ENCODE assay signal across 8 cellular contexts in genomic region chr5:97162045-97162444, GRCh38. TPM values are rescaled to one million over a fixed set of nuclear protein-coding genes. Genes with fewer than 3 reads are reported as not detected.
A peak's percentile ranks its signal among the peaks of the same experiment; 100 is the strongest.
DNase-seq lines count a peak whose midpoint lies in the region; ATAC-seq, FAIRE-seq and TF ChIP-seq lines count a peak whose summit lies in the region.

No MANE protein-coding gene starts in this region.

- DNase-seq in AG08396 (ENCODE audit: low spot score) (peak; percentile 17), GM12891 (ENCODE audit: insufficient read length, low spot score) (no peak), MG63 (peak; percentile 32), RPMI8226 (peak; percentile 66), GM12878 (ENCODE audit: low read depth, low spot score) (peak; percentile 44), hypothalamus (lab: John Stamatoyannopoulos, UW) (peak in 30 of 51 donors; percentile 0 to 85 (median 34)), small intestine (peak; percentile 82), KG1 (lab: John Stamatoyannopoulos, UW) (no peak)

- TF ChIP-seq EP300 in GM12878 (IDR thresholded peaks at IDR 0.05; ENCODE audit: borderline replicate concordance in 1 of 2, control insufficient read depth in 1 of 2, low read depth in 2 of 2, low read length in 2 of 2), result no peak

- H4K20me1 ChIP-seq in GM12878 (ENCODE audit: control insufficient read depth, insufficient read depth), result no peaks in the 10 kb centered on the region

- no peak for TF ChIP-seq POLR2A in GM12891 (IDR thresholded peaks at IDR 0.05; ENCODE audit: low read depth, low read length)
- TF ChIP-seq POLR2A in GM12878 (IDR thresholded peaks at IDR 0.05; ENCODE audit: low read depth, low read length), result no peak

- TF ChIP-seq RAD21 in GM12878 (IDR thresholded peaks at IDR 0.05; ENCODE audit: insufficient read depth, low read depth, low read length), result peak; percentile 85

- H3K4me2 ChIP-seq in GM12878 (ENCODE audit: control insufficient read depth, insufficient read depth), result no peak overlapping the region

- in situ Hi-C loops in GM12878 (cut with MboI), result loop anchor here (5.0 to 10.0 kb wide), 3 partner anchors 290 to 547 kb away; no protein-coding TSS in a partner anchor

- H2AFZ ChIP-seq in GM12878 (ENCODE audit: control insufficient read depth, low read depth, low read length), result no peak overlapping the region; the same call in 1 of the 2 replicates

- H3K27ac ChIP-seq in GM12878 (ENCODE audit: control insufficient read depth, insufficient read depth), result no peak overlapping the region
- H3K27ac ChIP-seq in small intestine (ENCODE audit: low read depth in 1 of 2, low read length in 1 of 2), result no peak overlapping the region

- WGBS in GM12878 (ENCODE audit: insufficient coverage, insufficient replicate concordance, low lambda C conversion rate, missing lambda C conversion rate), result 25% methylated on average over 4 of the region's 4 CpGs
- WGBS in small intestine, 3 donors, result 20 to 30% (median 21%) methylated on average over 4 of the region's 4 CpGs

- intact Hi-C loops in GM12878 (cut with micrococcal nuclease; ENCODE audit: unreplicated experiment), result loop anchor here (1.0 to 5.0 kb wide), 6 partner anchors 165 to 549 kb away; partner anchors contain the start of genes ERAP1 and LNPEP

- peak; percentile 82 for ATAC-seq in GM12878

- H3K9me3 ChIP-seq in MG63 (peaks cover 13% of the 10 kb centered on the region), GM12878 (replicated peaks; ENCODE audit: control insufficient read depth, insufficient read depth, low read length) (peaks cover 6% of the 10 kb centered on the region), small intestine (ENCODE audit: control insufficient read depth, low read depth) (no peaks in the 10 kb centered on the region)

- H3K9ac ChIP-seq in GM12878 (ENCODE audit: control insufficient read depth, insufficient read depth, low read length), result no peak overlapping the region

- SMC1A ChIA-PET in GM12878 (lab: Charles Lee; ENCODE audit: uncharacterized antibody, unreplicated experiment), result interaction anchor here (0.5 to 14.7 kb wide), 46 partner anchors 9 to 1374 kb away, joined by 3 to 178 read pairs (median 5); partner anchors contain the start of genes ERAP1 and LIX1

- BruUV-seq in GM12878 (replicated peaks; lab: Mats Ljungman, UMichigan), result no TSS peak

- H3K36me3 ChIP-seq in MG63 (peaks cover 64% of the 10 kb centered on the region), GM12878 (ENCODE audit: control insufficient read depth in 2 of 2, insufficient read depth in 2 of 2, low read length in 1 of 2) (peaks cover 2 to 9% of the 10 kb centered on the region in 2 experiments), small intestine (ENCODE audit: control insufficient read depth in 2 of 2, insufficient read depth in 2 of 2, low read length in 2 of 2) (peaks cover 6 to 8% of the 10 kb centered on the region in 2 donors)

- no peaks in the 10 kb centered on the region for H3K27me3 ChIP-seq in MG63
- H3K27me3 ChIP-seq in GM12878 (replicated peaks in 1 of 2; ENCODE audit: control insufficient read depth in 2 of 2, insufficient read depth in 2 of 2, low read length in 1 of 2), result no peaks in the 10 kb centered on the region
- H3K27me3 ChIP-seq in small intestine (ENCODE audit: control insufficient read depth in 2 of 2, insufficient read depth in 2 of 2, low read length in 2 of 2), result no peaks in the 10 kb centered on the region

- H3K4me3 ChIP-seq in MG63, result no peak overlapping the region
- no peak overlapping the region for H3K4me3 ChIP-seq in GM12878
- no peak overlapping the region for H3K4me3 ChIP-seq in small intestine (ENCODE audit: low read depth in 1 of 2, low read length in 2 of 2)

- FAIRE-seq in GM12891 (lab: Jason Lieb, UNC) (peak; percentile 95), GM12878 (lab: Jason Lieb, UNC) (peak; percentile 91), small intestine (lab: Jason Lieb, UNC) (no peak)

- RAD21 ChIA-PET in GM12878 (lab: Charles Lee; ENCODE audit: unreplicated experiment), result interaction anchor here (0.8 to 7.6 kb wide), 24 partner anchors 11 to 548 kb away, joined by 3 to 68 read pairs (median 4); partner anchors contain the start of genes LIX1 and RIOK2

- H3K4me1 ChIP-seq in GM12878 (ENCODE audit: control insufficient read depth, insufficient read depth, low read length) (no peaks in the 10 kb centered on the region; the same call in 1 of the 2 replicates), small intestine (ENCODE audit: control insufficient read depth in 2 of 2, insufficient read depth in 1 of 2, low read depth in 1 of 2, low read length in 1 of 2) (peaks cover 0 to 3% of the 10 kb centered on the region in 2 donors)

- peak; percentile 77 to 84 (median 82) for TF ChIP-seq CTCF in GM12878 (IDR thresholded peaks at IDR 0.05 in 2 of 3, conservative IDR thresholded peaks at IDR 0.05 in 1 of 3; ENCODE audit: control insufficient read depth in 2 of 3, extremely low read depth in 1 of 3, insufficient read depth in 1 of 3, low read depth in 3 of 3, low read length in 3 of 3)

- no peaks in the 10 kb centered on the region; the same call in 1 of the 2 replicates for H3K79me2 ChIP-seq in GM12878 (ENCODE audit: control insufficient read depth, insufficient read depth, low read length)

- POLR2A ChIA-PET in GM12878 (lab: Charles Lee), result interaction anchor here (1.0 kb wide), 1 partner anchor 410 kb away, joined by 3 read pairs; no protein-coding TSS in a partner anchor

- CTCF ChIA-PET in GM12878 (lab: Yijun Ruan, JAX), result interaction anchor here (0.5 to 15.3 kb wide), 78 partner anchors 8 to 875 kb away, joined by 3 to 223 read pairs (median 5); partner anchors contain the start of genes ERAP1, LIX1 and RIOK2

TF ChIP-seq in GM12891, 5 proteins besides CTCF, POLR2A, EP300 and RAD21:
- no peak for TF ChIP-seq POU2F2 (IDR thresholded peaks at IDR 0.05; ENCODE audit: low read depth, low read length)
- TF ChIP-seq SPI1 (IDR thresholded peaks at IDR 0.05; ENCODE audit: low read depth, low read length), result no peak
- no peak for TF ChIP-seq POLR2AphosphoS5 (IDR thresholded peaks at IDR 0.05; ENCODE audit: low read depth, low read length)
- TF ChIP-seq PAX5 (IDR thresholded peaks at IDR 0.05; ENCODE audit: insufficient read depth, low read length, severe bottlenecking), result no peak
- TF ChIP-seq TAF1 (IDR thresholded peaks at IDR 0.05; ENCODE audit: low read depth, low read length), result no peak
TF ChIP-seq in GM12891: peak in this region for 0.

TF ChIP-seq in GM12878, 131 proteins besides CTCF, POLR2A, EP300 and RAD21 (continues in another document):
- TF ChIP-seq IKZF1 (conservative IDR thresholded peaks at IDR 0.05) (0 out of 2 replicates have a peak, but pooled peaks have one; percentile 17), ZNF207 (IDR thresholded peaks at IDR 0.05; ENCODE audit: borderline replicate concordance) (0 out of 2 replicates have a peak, but pooled peaks have one; percentile 54), SMC3 (IDR thresholded peaks at IDR 0.05; ENCODE audit: borderline replicate concordance, low read length) (peak; percentile 76)

RNA-seq across cellular contexts. Expression of gene LIX1, which starts 19.6 kb away (rescaled TPM):
- polyA plus RNA-seq in GM12891 (2012; ENCODE audit: low read depth, missing spikeins), result 0.10 TPM
- total RNA-seq in MG63 (2014; rRNA removed; shearing (Covaris generic); ENCODE audit: low replicate concordance), result not detected in 2 replicates
- not detected in 2 replicates for total RNA-seq in GM12878 (2013; cell fraction: nucleolus; rRNA removed)
- total RNA-seq in GM12878 (2014; rRNA removed), result not detected in 2 replicates
- 0.05 TPM in 1 of 2 replicates, not detected in the other for total RNA-seq in GM12878 (2014; rRNA removed; fragmentation: Illumina TruSeq; extraction: Trizol)
- not detected in 2 replicates for total RNA-seq in GM12878 (2021)
- not detected for polyA plus RNA-seq in GM12878 (2011; ENCODE audit: low read depth)
- polyA plus RNA-seq in GM12878 (2011; rRNA removed), result not detected in 2 replicates
- polyA plus RNA-seq in GM12878 (2011; cell fraction: cytosol; rRNA removed), result not detected in 2 replicates
- polyA plus RNA-seq in GM12878 (2011; cell fraction: nucleus; rRNA removed), result not detected in 2 replicates
- 0.03 and 0.05 TPM in 2 replicates for polyA plus RNA-seq in GM12878 (2012)
- 0.07 TPM in 1 of 2 replicates, not detected in the other for polyA plus RNA-seq in GM12878 (2014; fragmentation: Illumina TruSeq; extraction: Trizol)
- under 1 TPM; 0.02 TPM for polyA plus RNA-seq in GM12878 (2014; fragmentation: Nextera tagmentation; extraction: Ambion mirVana)
- not detected in 2 replicates for polyA plus RNA-seq in GM12878 (2014; rRNA removed)
- polyA plus RNA-seq in GM12878 (2016; fragmentation: Nextera tagmentation; extraction: Ambion mirVana), result under 1 TPM; 0.04 to 0.05 TPM
- polyA minus RNA-seq in GM12878 (2011; rRNA and poly(A)+ RNA removed), result not detected in 2 replicates
- not detected in 2 replicates for polyA minus RNA-seq in GM12878 (2011; cell fraction: cytosol; rRNA and poly(A)+ RNA removed)
- polyA minus RNA-seq in GM12878 (2011; cell fraction: nucleus; rRNA and poly(A)+ RNA removed), result not detected in 2 replicates
- under 1 TPM in 1 of 3 donors, not detected in 2; 0.85 TPM for polyA plus RNA-seq in small intestine

RNA-seq across cellular contexts. Expression of gene RIOK2, which starts 21.0 kb away (rescaled TPM):
- 29.5 TPM for polyA plus RNA-seq in GM12891 (2012; ENCODE audit: low read depth, missing spikeins)
- 28.4 and 29.2 TPM in 2 replicates for total RNA-seq in MG63 (2014; rRNA removed; shearing (Covaris generic); ENCODE audit: low replicate concordance)
- total RNA-seq in GM12878 (2013; cell fraction: nucleolus; rRNA removed), result 59.5 and 71.9 TPM in 2 replicates
- total RNA-seq in GM12878 (2014; rRNA removed), result 27.3 and 32.9 TPM in 2 replicates
- 35.1 and 37.5 TPM in 2 replicates for total RNA-seq in GM12878 (2014; rRNA removed; fragmentation: Illumina TruSeq; extraction: Trizol)
- total RNA-seq in GM12878 (2021), result 29.0 and 31.2 TPM in 2 replicates
- polyA plus RNA-seq in GM12878 (2011; ENCODE audit: low read depth), result 10.4 TPM
- 27.1 and 57.9 TPM in 2 replicates for polyA plus RNA-seq in GM12878 (2011; rRNA removed)
- polyA plus RNA-seq in GM12878 (2011; cell fraction: cytosol; rRNA removed), result 4.5 and 4.9 TPM in 2 replicates
- polyA plus RNA-seq in GM12878 (2011; cell fraction: nucleus; rRNA removed), result 12.7 and 14.3 TPM in 2 replicates
- polyA plus RNA-seq in GM12878 (2012), result 19.4 and 23.0 TPM in 2 replicates
- polyA plus RNA-seq in GM12878 (2014; fragmentation: Illumina TruSeq; extraction: Trizol), result 23.0 and 30.5 TPM in 2 replicates
- polyA plus RNA-seq in GM12878 (2014; fragmentation: Nextera tagmentation; extraction: Ambion mirVana), result 10 to 100 TPM; 55.9 to 59.3 TPM
- 23.9 and 26.1 TPM in 2 replicates for polyA plus RNA-seq in GM12878 (2014; rRNA removed)
- polyA plus RNA-seq in GM12878 (2016; fragmentation: Nextera tagmentation; extraction: Ambion mirVana), result 10 to 100 TPM; 64.7 to 69.1 TPM
- 26.0 and 29.9 TPM in 2 replicates for polyA minus RNA-seq in GM12878 (2011; rRNA and poly(A)+ RNA removed)
- polyA minus RNA-seq in GM12878 (2011; cell fraction: cytosol; rRNA and poly(A)+ RNA removed), result 4.3 and 10.9 TPM in 2 replicates
- 36.9 and 80.7 TPM in 2 replicates for polyA minus RNA-seq in GM12878 (2011; cell fraction: nucleus; rRNA and poly(A)+ RNA removed)
- 10 to 100 TPM in 1 of 3 donors, 1 to 10 TPM in 2; 6.9 to 19.2 (median 7.7) TPM for polyA plus RNA-seq in small intestine

Comparison
In these comparisons a context has a peak if more than half of its experiments do, and no peak if none do; other contexts are left out.
1. DNase-seq: peak in AG08396 (single experiment), MG63 (single experiment), RPMI8226 (single experiment), GM12878 (single experiment), hypothalamus (30 of 51) and small intestine (single experiment); none in GM12891 (single experiment) and KG1 (single experiment).